Comparison of ENCODE assay signal across 22 cellular contexts in the genomic region with DNA sequence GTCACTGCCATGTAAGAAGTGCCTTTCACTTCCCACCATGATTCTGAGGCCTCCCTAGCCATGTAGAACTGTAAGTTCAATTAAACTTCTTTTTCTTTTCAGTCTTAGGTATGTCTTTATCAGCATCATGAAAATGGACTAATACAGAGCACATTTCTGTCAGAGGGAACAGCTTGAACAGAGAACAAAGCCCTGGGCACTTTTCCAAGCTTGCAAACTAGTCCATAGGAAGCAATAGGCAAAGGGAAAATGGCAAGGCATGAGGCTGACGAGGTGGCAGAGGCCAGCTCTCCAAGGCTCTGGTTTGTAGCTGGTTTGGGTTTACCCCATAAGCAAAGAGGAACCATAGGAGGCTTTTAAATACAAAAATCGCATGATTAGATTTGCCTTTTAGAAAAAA.
DNase-seq lines count a peak whose midpoint lies in the region; ATAC-seq and TF ChIP-seq lines count a peak whose summit lies in the region.
"Had no signal": no experiment of that assay in that cellular context is flagged by ENCODE, and none has a peak within 500 bp of the region (broad histone marks: within the 10 kb centered on the region; RNA-seq: fewer than 3 reads in every experiment).

No MANE protein-coding gene starts in this region.

- H3K4me2 ChIP-seq in neural progenitor cell: no peak overlapping the region
- H3K4me2 ChIP-seq: BLaER1 treated with 17β-estradiol and CSF1 and Interleukin-3, amounts not matched to agents 10 nM and 100 nM had no signal

- no peak for ATAC-seq in upper lobe of left lung (ENCODE audit: low FRiP score in 2 of 2)
- ATAC-seq: SK-N-SH treated with all-trans-retinoic acid at 6 μM for 48 hours had no signal

- H3K4me3 ChIP-seq in fibroblast of pulmonary artery (replicated peaks; ENCODE audit: low read depth, low read length) (no peak overlapping the region), upper lobe of left lung (no peak overlapping the region), neural progenitor cell (no peak overlapping the region)
- H3K4me3 ChIP-seq: BLaER1 treated with 17β-estradiol and CSF1 and Interleukin-3, amounts not matched to agents 10 nM and 100 nM; Peyer's patch had no signal

- no peak for TF ChIP-seq CTCF in fibroblast of pulmonary artery (IDR thresholded peaks at IDR 0.05; ENCODE audit: low read length, missing control alignments)
- TF ChIP-seq CTCF in upper lobe of left lung (IDR thresholded peaks at IDR 0.05): no peak
- TF ChIP-seq CTCF in neural progenitor cell (IDR thresholded peaks at IDR 0.05): no peak

- no peak for TF ChIP-seq EP300 in upper lobe of left lung (IDR thresholded peaks at IDR 0.05)

- H3F3A ChIP-seq in neural progenitor cell (ENCODE audit: low read depth): no peaks in the 10 kb centered on the region

- no peak overlapping the region for H3K9ac ChIP-seq in neural progenitor cell
- H3K9ac ChIP-seq: BLaER1 treated with 17β-estradiol and CSF1 and Interleukin-3, amounts not matched to agents 10 nM and 100 nM had no signal

- no peak overlapping the region for H3K4me3 Mint-ChIP-seq in neural progenitor cell
- H3K4me3 Mint-ChIP-seq: CD4-positive, alpha-beta memory T cell had no signal

- 67 to 82% methylated on average over 2 of the region's 2 CpGs for WGBS in upper lobe of left lung, 2 donors

- H4K20me1 ChIP-seq in neural progenitor cell (ENCODE audit: low read depth): no peaks in the 10 kb centered on the region
- H4K20me1 ChIP-seq: BLaER1 treated with 17β-estradiol and CSF1 and Interleukin-3, amounts not matched to agents 10 nM and 100 nM had no signal

- no peaks in the 10 kb centered on the region for H3K79me2 ChIP-seq in neural progenitor cell (ENCODE audit: low read depth)

- H3K27ac Mint-ChIP-seq in neural progenitor cell: no peak overlapping the region
- H3K27ac Mint-ChIP-seq: CD4-positive, alpha-beta memory T cell had no signal

- H2AFZ ChIP-seq in neural progenitor cell (replicated peaks): no peak overlapping the region

- H3K9me3 Mint-ChIP-seq in neural progenitor cell: no peaks in the 10 kb centered on the region

- peak; percentile 14 for DNase-seq in DMS 273 (lab: John Stamatoyannopoulos, UW; ENCODE audit: unreplicated experiment)
- DNase-seq in DMS 273 treated with DMSO at 0.1 percent for 48 hours (lab: John Stamatoyannopoulos, UW): no peak
- peak; percentile 41 for DNase-seq in astrocyte of the hippocampus (ENCODE audit: low read depth, low spot score)
- DNase-seq in fibroblast of pulmonary artery (ENCODE audit: low read depth): peak; percentile 46
- DNase-seq in pons (ENCODE audit: low spot score): peak; percentile 37
- DNase-seq in upper lobe of left lung: no peak
- no peak for DNase-seq in NK-92 treated with Interleukin-12 subunit alpha and Interleukin-12 subunit beta, amount 100 ng/mL, for 24 hours (lab: John Stamatoyannopoulos, UW)
- no peak for DNase-seq in neural progenitor cell (ENCODE audit: low spot score)
- DNase-seq: ACHN; Caco-2; CD4-positive, alpha-beta memory T cell; DMS153; GDM1; KG1; NCI-H1092; NCI-H1436; NCI-H2029 treated with DMSO at 0.1 percent for 48 hours; NCI-H446 treated with DMSO at 0.1 percent for 48 hours; Peyer's patch had no signal

- H3K4me1 Mint-ChIP-seq in neural progenitor cell: no peaks in the 10 kb centered on the region
- H3K4me1 Mint-ChIP-seq: CD4-positive, alpha-beta memory T cell had no signal

- peaks cover 4% of the 10 kb centered on the region for H3K27me3 Mint-ChIP-seq in neural progenitor cell (ENCODE audit: insufficient read depth, low read depth)

- H3K27ac ChIP-seq in upper lobe of left lung (no peak overlapping the region), neural progenitor cell (no peak overlapping the region)
- H3K27ac ChIP-seq: 22Rv1, Peyer's patch had no signal

- TF ChIP-seq POLR2A in upper lobe of left lung (IDR thresholded peaks at IDR 0.05): no peak

- H3K27me3 ChIP-seq in upper lobe of left lung (no peaks in the 10 kb centered on the region), neural progenitor cell (no peaks in the 10 kb centered on the region)
- H3K27me3 ChIP-seq: BLaER1 treated with 17β-estradiol and CSF1 and Interleukin-3, amounts not matched to agents 10 nM and 100 nM; Peyer's patch had no signal

- H3K36me3 ChIP-seq in upper lobe of left lung (no peaks in the 10 kb centered on the region), neural progenitor cell (no peaks in the 10 kb centered on the region)
- H3K36me3 ChIP-seq: BLaER1 treated with 17β-estradiol and CSF1 and Interleukin-3, amounts not matched to agents 10 nM and 100 nM; Peyer's patch had no signal

- H3K36me3 Mint-ChIP-seq in neural progenitor cell: no peaks in the 10 kb centered on the region
- H3K36me3 Mint-ChIP-seq: CD4-positive, alpha-beta memory T cell had no signal

- no peaks in the 10 kb centered on the region for H3K4me1 ChIP-seq in upper lobe of left lung
- no peaks in the 10 kb centered on the region for H3K4me1 ChIP-seq in neural progenitor cell
- H3K4me1 ChIP-seq: Caco-2, Peyer's patch had no signal

- no peaks in the 10 kb centered on the region for H3K9me3 ChIP-seq in upper lobe of left lung
- H3K9me3 ChIP-seq in neural progenitor cell (ENCODE audit: low read depth): no peaks in the 10 kb centered on the region
- H3K9me3 ChIP-seq: Caco-2, Peyer's patch had no signal

Comparison
In these comparisons a context has a peak if more than half of its experiments do, and no peak if none do; other contexts are left out.
1. DNase-seq: peak in DMS 273 (single experiment), astrocyte of the hippocampus (single experiment), fibroblast of pulmonary artery (single experiment) and pons (single experiment); none in DMS 273 treated with DMSO at 0.1 percent for 48 hours (single experiment), upper lobe of left lung (0 of 2), NK-92 treated with Interleukin-12 subunit alpha and Interleukin-12 subunit beta, amount 100 ng/mL, for 24 hours (single experiment) and neural progenitor cell (single experiment).